ENCODE assay signal across 34 cellular contexts in the genomic region with DNA sequence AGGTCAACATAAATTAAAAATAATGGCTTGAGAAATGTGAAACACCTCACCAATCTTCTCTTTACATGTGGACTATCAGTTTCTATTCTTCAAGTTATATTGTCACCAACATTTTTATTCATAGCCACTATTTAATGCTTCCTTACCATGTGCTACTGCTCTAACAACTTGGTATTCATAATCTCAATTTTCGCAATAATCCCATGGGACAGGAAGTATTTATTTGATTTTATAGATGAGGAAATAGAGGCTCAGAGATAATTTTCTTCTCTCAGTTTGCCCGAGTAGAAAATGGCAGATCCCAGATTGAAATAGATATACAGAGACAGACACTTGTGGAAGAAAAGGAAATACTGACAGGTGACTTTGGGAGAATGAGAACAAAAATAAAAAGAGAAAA.
"Had no signal": no experiment of that assay in that cellular context is flagged by ENCODE, and none has a peak within 500 bp of the region (broad histone marks: within the 10 kb centered on the region; RNA-seq: fewer than 3 reads in every experiment).

No MANE protein-coding gene starts in this region.

- H3K4me1 Mint-ChIP-seq: activated CD4-positive, alpha-beta memory T cell treated with anti-CD3 and anti-CD28 coated beads, Interleukin-2, amount 10 ng/mL, durations not matched to agents 7 days and 5 days; activated CD4-positive, alpha-beta T cell treated with anti-CD3 and anti-CD28 coated beads for 36 hours; activated CD4-positive, alpha-beta T cell treated with anti-CD3 and anti-CD28 coated beads, Interleukin-2, amount 10 ng/mL, durations not matched to agents 7 days and 5 days; activated CD8-positive, alpha-beta memory T cell treated with anti-CD3 and anti-CD28 coated beads, Interleukin-2, amount 10 ng/mL, durations not matched to agents 7 days and 5 days; activated naive CD8-positive, alpha-beta T cell treated with anti-CD3 and anti-CD28 coated beads for 36 hours had no signal

- H3K27me3 Mint-ChIP-seq: activated CD4-positive, alpha-beta memory T cell treated with anti-CD3 and anti-CD28 coated beads, Interleukin-2, amount 10 ng/mL, durations not matched to agents 7 days and 5 days; activated CD4-positive, alpha-beta T cell treated with anti-CD3 and anti-CD28 coated beads for 36 hours; activated CD4-positive, alpha-beta T cell treated with anti-CD3 and anti-CD28 coated beads, Interleukin-2, amount 10 ng/mL, durations not matched to agents 7 days and 5 days; activated CD8-positive, alpha-beta memory T cell treated with anti-CD3 and anti-CD28 coated beads, Interleukin-2, amount 10 ng/mL, durations not matched to agents 7 days and 5 days; activated naive CD8-positive, alpha-beta T cell treated with anti-CD3 and anti-CD28 coated beads for 36 hours; activated T-cell treated with anti-CD3 and anti-CD28 coated beads, Interleukin-2, amount 50 U/mL, for 24 hours had no signal

- H3K9me3 Mint-ChIP-seq: activated CD4-positive, alpha-beta T cell treated with anti-CD3 and anti-CD28 coated beads, Interleukin-2, amount 10 ng/mL, durations not matched to agents 7 days and 5 days; WTC11 had no signal

- H3K27ac ChIP-seq: adrenal gland, body of pancreas, brain microvascular endothelial cell, breast epithelium, WERI-Rb-1 had no signal

- H3K4me3 ChIP-seq: adrenal gland, body of pancreas, breast epithelium had no signal

- H3K36me3 Mint-ChIP-seq: activated CD8-positive, alpha-beta memory T cell treated with anti-CD3 and anti-CD28 coated beads, Interleukin-2, amount 10 ng/mL, durations not matched to agents 7 days and 5 days; activated naive CD4-positive, alpha-beta T cell treated with anti-CD3 and anti-CD28 coated beads, Interleukin-2, amount 50 U/mL, for 72 hours; activated naive CD8-positive, alpha-beta T cell treated with anti-CD3 and anti-CD28 coated beads for 36 hours; WTC11 had no signal

- H3K9me3 ChIP-seq: adrenal gland, body of pancreas, breast epithelium had no signal

- H3K36me3 ChIP-seq: adrenal gland, brain microvascular endothelial cell, breast epithelium, WERI-Rb-1 had no signal

- H3K27me3 ChIP-seq: adrenal gland, body of pancreas, brain microvascular endothelial cell, breast epithelium had no signal

- DNase-seq: activated CD4-positive, alpha-beta memory T cell treated with anti-CD3 and anti-CD28 coated beads, Interleukin-2, amount 10 ng/mL, durations not matched to agents 7 days and 5 days; activated CD4-positive, alpha-beta T cell treated with anti-CD3 and anti-CD28 coated beads for 1 hour; activated CD4-positive, alpha-beta T cell treated with anti-CD3 and anti-CD28 coated beads for 36 hours; activated CD4-positive, alpha-beta T cell treated with anti-CD3 and anti-CD28 coated beads for 48 hours; activated CD4-positive, alpha-beta T cell treated with anti-CD3 and anti-CD28 coated beads, Interleukin-2, amount 10 ng/mL, durations not matched to agents 7 days and 5 days; activated CD4-positive, alpha-beta T cell treated with anti-CD3 and anti-CD28 coated beads, Interleukin-2, amount 50 U/mL, for 48 hours; activated CD4-positive, CD25-positive, alpha-beta regulatory T cell; activated CD8-positive, alpha-beta memory T cell treated with anti-CD3 and anti-CD28 coated beads for 24 hours; activated CD8-positive, alpha-beta memory T cell treated with anti-CD3 and anti-CD28 coated beads, Interleukin-2, amount 10 ng/mL, durations not matched to agents 7 days and 5 days; activated CD8-positive, alpha-beta memory T cell treated with anti-CD3 and anti-CD28 coated beads, Interleukin-2, amount 50 U/mL, for 48 hours; activated CD8-positive, alpha-beta T cell treated with anti-CD3 and anti-CD28 coated beads, Interleukin-2, amount 10 ng/mL, durations not matched to agents 7 days and 5 days; activated effector memory CD4-positive, alpha-beta T cell treated with Interleukin-2 at 50 U/mL for 16 hours; activated gamma-delta T cell; activated naive CD4-positive, alpha-beta T cell treated with anti-CD3 and anti-CD28 coated beads, Interleukin-2, amount 50 U/mL, for 16 hours; activated naive CD4-positive, alpha-beta T cell treated with Interleukin-2 at 50 U/mL for 16 hours; activated naive CD8-positive, alpha-beta T cell treated with anti-CD3 and anti-CD28 coated beads for 36 hours; activated T-cell treated with anti-CD3 and anti-CD28 coated beads, Interleukin-2, amount 50 U/mL, for 24 hours; activated T-cell treated with anti-CD3 and anti-CD28 coated beads, Interleukin-2, amount 50 U/mL, for 48 hours; adrenal gland; amniotic stem cell; aorta; body of pancreas; brain microvascular endothelial cell; central memory CD4-positive, alpha-beta T cell; T-helper 1 cell; T-helper 2 cell; T-helper 9 cell; WERI-Rb-1 had no signal

- H3K4me1 ChIP-seq: adrenal gland, body of pancreas, breast epithelium had no signal

- H3K27ac Mint-ChIP-seq: activated CD4-positive, alpha-beta memory T cell treated with anti-CD3 and anti-CD28 coated beads, Interleukin-2, amount 10 ng/mL, durations not matched to agents 7 days and 5 days; activated CD4-positive, alpha-beta T cell treated with anti-CD3 and anti-CD28 coated beads for 36 hours; activated CD4-positive, alpha-beta T cell treated with anti-CD3 and anti-CD28 coated beads, Interleukin-2, amount 10 ng/mL, durations not matched to agents 7 days and 5 days; activated CD8-positive, alpha-beta memory T cell treated with anti-CD3 and anti-CD28 coated beads, Interleukin-2, amount 10 ng/mL, durations not matched to agents 7 days and 5 days; activated CD8-positive, alpha-beta T cell treated with anti-CD3 and anti-CD28 coated beads, Interleukin-2, amount 10 ng/mL, durations not matched to agents 7 days and 5 days; activated naive CD4-positive, alpha-beta T cell treated with anti-CD3 and anti-CD28 coated beads, Interleukin-2, amount 50 U/mL, for 72 hours; activated naive CD8-positive, alpha-beta T cell treated with anti-CD3 and anti-CD28 coated beads for 36 hours; activated T-cell treated with anti-CD3 and anti-CD28 coated beads, Interleukin-2, amount 50 U/mL, for 24 hours; activated T-helper 2 cell treated with anti-CD3 and anti-CD28 coated beads, Interferon-gamma antibody, Interleukin-2, Interleukin-4, amounts not matched to agents 10 μg/mL and 5 μg/mL and 100 μg/mL, durations not matched to agents 14 hours and 24 hours and 36 hours; T-helper 1 cell treated with Interleukin-12 subunit alpha and Interleukin-12 subunit beta and Interleukin-4 antibody, amounts not matched to agents 30 μg/mL and 1 μg/mL, for 36 hours; T-helper 2 cell treated with Interferon-gamma antibody and Interleukin-4, amounts not matched to agents 5 μg/mL and 100 μg/mL, for 36 hours; WTC11 had no signal

- H3K4me3 Mint-ChIP-seq: activated CD4-positive, alpha-beta memory T cell treated with anti-CD3 and anti-CD28 coated beads, Interleukin-2, amount 10 ng/mL, durations not matched to agents 7 days and 5 days; activated CD4-positive, alpha-beta T cell treated with anti-CD3 and anti-CD28 coated beads for 36 hours; activated CD4-positive, alpha-beta T cell treated with anti-CD3 and anti-CD28 coated beads, Interleukin-2, amount 10 ng/mL, durations not matched to agents 7 days and 5 days; activated CD8-positive, alpha-beta memory T cell treated with anti-CD3 and anti-CD28 coated beads, Interleukin-2, amount 10 ng/mL, durations not matched to agents 7 days and 5 days; activated CD8-positive, alpha-beta T cell treated with anti-CD3 and anti-CD28 coated beads, Interleukin-2, amount 10 ng/mL, durations not matched to agents 7 days and 5 days; activated naive CD8-positive, alpha-beta T cell treated with anti-CD3 and anti-CD28 coated beads for 36 hours; activated T-cell treated with anti-CD3 and anti-CD28 coated beads, Interleukin-2, amount 50 U/mL, for 24 hours; T-helper 1 cell treated with Interleukin-12 subunit alpha and Interleukin-12 subunit beta and Interleukin-4 antibody, amounts not matched to agents 30 μg/mL and 1 μg/mL, for 36 hours; T-helper 2 cell treated with Interferon-gamma antibody and Interleukin-4, amounts not matched to agents 5 μg/mL and 100 μg/mL, for 36 hours; WTC11 had no signal
